ENCODE assay signal across 22 cellular contexts in the genomic region with DNA sequence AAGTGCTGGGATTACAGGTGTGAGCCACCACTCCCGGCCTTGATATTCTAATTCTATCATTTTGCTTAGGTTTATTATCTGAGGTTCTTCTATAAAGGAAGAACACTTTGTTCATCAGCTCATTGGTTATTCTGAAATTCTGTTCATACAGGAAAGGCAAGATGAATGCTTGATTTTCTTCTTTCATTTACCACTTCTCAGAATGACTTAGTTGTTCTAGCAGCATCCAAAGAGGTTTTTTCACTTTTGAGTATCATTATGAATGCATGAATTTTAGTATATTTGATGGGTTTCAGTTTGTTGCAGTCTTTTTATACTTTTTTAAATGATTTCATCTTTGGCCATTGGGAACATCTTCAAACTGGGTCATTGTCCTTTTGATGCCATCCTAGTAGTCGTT. TPM values are rescaled to one million over a fixed set of nuclear protein-coding genes. Genes with fewer than 3 reads are reported as not detected.
DNase-seq lines count a peak whose midpoint lies in the region; ATAC-seq and TF ChIP-seq lines count a peak whose summit lies in the region.
"Had no signal": no experiment of that assay in that cellular context is flagged by ENCODE, and none has a peak within 500 bp of the region (broad histone marks: within the 10 kb centered on the region; RNA-seq: fewer than 3 reads in every experiment).

No MANE protein-coding gene starts in this region.

- H3K4me1 Mint-ChIP-seq in activated CD8-positive, alpha-beta T cell treated with anti-CD3 and anti-CD28 coated beads for 36 hours (ENCODE audit: low read depth), result peaks cover 46% of the 10 kb centered on the region
- peaks cover 22% of the 10 kb centered on the region for H3K4me1 Mint-ChIP-seq in activated CD8-positive, alpha-beta T cell treated with anti-CD3 and anti-CD28 coated beads, Interleukin-2, amount 10 ng/mL, durations not matched to agents 7 days and 5 days (ENCODE audit: low read depth)
- peaks cover 56% of the 10 kb centered on the region for H3K4me1 Mint-ChIP-seq in CD8-positive, alpha-beta T cell (ENCODE audit: low read depth)
- peaks cover 26% of the 10 kb centered on the region for H3K4me1 Mint-ChIP-seq in T-helper 2 cell treated with Interferon-gamma antibody and Interleukin-4, amounts not matched to agents 5 μg/mL and 100 μg/mL, for 36 hours (ENCODE audit: low read depth)
- peaks cover 17 to 49% (median 43%) of the 10 kb centered on the region in 3 donors for H3K4me1 Mint-ChIP-seq in naive B cell

- TF ChIP-seq CTCF in activated CD8-positive, alpha-beta T cell treated with anti-CD3 and anti-CD28 coated beads for 36 hours (IDR thresholded peaks at IDR 0.05), result no peak
- TF ChIP-seq CTCF in CD8-positive, alpha-beta T cell (IDR thresholded peaks at IDR 0.05), result no peak

- no peak overlapping the region for H3K4me3 Mint-ChIP-seq in activated CD8-positive, alpha-beta T cell treated with anti-CD3 and anti-CD28 coated beads for 36 hours
- H3K4me3 Mint-ChIP-seq in activated CD8-positive, alpha-beta T cell treated with anti-CD3 and anti-CD28 coated beads, Interleukin-2, amount 10 ng/mL, durations not matched to agents 7 days and 5 days, result no peak overlapping the region
- no peak overlapping the region for H3K4me3 Mint-ChIP-seq in CD8-positive, alpha-beta T cell
- H3K4me3 Mint-ChIP-seq in T-helper 2 cell treated with Interferon-gamma antibody and Interleukin-4, amounts not matched to agents 5 μg/mL and 100 μg/mL, for 36 hours, result peak overlapping the region; percentile 27
- no peak overlapping the region for H3K4me3 Mint-ChIP-seq in naive B cell
- H3K4me3 Mint-ChIP-seq: brain had no signal

- DNase-seq in activated CD8-positive, alpha-beta T cell treated with anti-CD3 and anti-CD28 coated beads for 36 hours, result no peak
- no peak for DNase-seq in activated CD8-positive, alpha-beta T cell treated with anti-CD3 and anti-CD28 coated beads, Interleukin-2, amount 10 ng/mL, durations not matched to agents 7 days and 5 days
- no peak for DNase-seq in CD8-positive, alpha-beta T cell
- DNase-seq in T-helper 2 cell treated with Interferon-gamma antibody and Interleukin-4, amounts not matched to agents 5 μg/mL and 100 μg/mL, for 36 hours (ENCODE audit: low spot score), result no peak
- DNase-seq in naive B cell (no peak), neuronal stem cell (ENCODE audit: low spot score) (no peak)
- DNase-seq: adrenal gland; Caco-2; DMS79 treated with DMSO at 0.1 percent for 48 hours; erythroblast; NCI-H1105; NCI-H2029; NCI-H226; NCI-H774; stimulated activated CD8-positive, alpha-beta memory T cell treated with anti-CD3 and anti-CD28 coated beads, Interleukin-4, amount 100 ng/mL, for 48 hours; substantia nigra; upper lobe of right lung had no signal

- H3K36me3 Mint-ChIP-seq in activated CD8-positive, alpha-beta T cell treated with anti-CD3 and anti-CD28 coated beads for 36 hours (ENCODE audit: low read depth), result peaks cover 51% of the 10 kb centered on the region
- peaks cover 52% of the 10 kb centered on the region for H3K36me3 Mint-ChIP-seq in activated CD8-positive, alpha-beta T cell treated with anti-CD3 and anti-CD28 coated beads, Interleukin-2, amount 10 ng/mL, durations not matched to agents 7 days and 5 days (ENCODE audit: low read depth)
- peaks cover 56% of the 10 kb centered on the region for H3K36me3 Mint-ChIP-seq in CD8-positive, alpha-beta T cell
- H3K36me3 Mint-ChIP-seq in T-helper 2 cell treated with Interferon-gamma antibody and Interleukin-4, amounts not matched to agents 5 μg/mL and 100 μg/mL, for 36 hours (ENCODE audit: low read depth), result peaks cover 51% of the 10 kb centered on the region
- peaks cover 14 to 28% of the 10 kb centered on the region in 2 donors for H3K36me3 Mint-ChIP-seq in naive B cell

- no peak overlapping the region for H3K14ac ChIP-seq in neuronal stem cell (ENCODE audit: low read length)

- H3K9ac ChIP-seq in neuronal stem cell (ENCODE audit: low read depth, low read length, poor library complexity), result no peak overlapping the region

- CTCF ChIA-PET in activated CD8-positive, alpha-beta T cell treated with anti-CD3 and anti-CD28 coated beads for 36 hours (lab: Charles Lee), result interaction anchor here (1.4 kb wide), 1 partner anchor 19 kb away, joined by 3 read pairs; no protein-coding TSS in a partner anchor
- CTCF ChIA-PET in activated CD8-positive, alpha-beta T cell treated with anti-CD3 and anti-CD28 coated beads, Interleukin-2, amount 10 ng/mL, durations not matched to agents 7 days and 5 days (lab: Charles Lee), result interaction anchor here (1.3 to 2.0 kb wide), 4 partner anchors 9 to 99 kb away, joined by 3 to 6 read pairs (median 4); no protein-coding TSS in a partner anchor
- CTCF ChIA-PET in CD8-positive, alpha-beta T cell (lab: Charles Lee), result interaction anchor here (1.4 kb wide), 1 partner anchor 13 kb away, joined by 3 read pairs; no protein-coding TSS in a partner anchor

- H3K4me1 ChIP-seq in CD8-positive, alpha-beta T cell (ENCODE audit: insufficient read depth, low read length), result peaks cover 22% of the 10 kb centered on the region
- no peaks in the 10 kb centered on the region for H3K4me1 ChIP-seq in neuronal stem cell (ENCODE audit: control insufficient read depth in 2 of 2, insufficient read depth in 1 of 2, low read depth in 1 of 2, low read length in 2 of 2)
- H3K4me1 ChIP-seq: upper lobe of right lung had no signal

- H3K18ac ChIP-seq in neuronal stem cell (ENCODE audit: low read length), result no peak overlapping the region

- H4K8ac ChIP-seq in neuronal stem cell (ENCODE audit: low read depth, low read length), result no peak overlapping the region

- H3K9me3 ChIP-seq in CD8-positive, alpha-beta T cell (ENCODE audit: low read length), result no peaks in the 10 kb centered on the region
- H3K9me3 ChIP-seq in neuronal stem cell (replicated peaks in 1 of 2; ENCODE audit: control insufficient read depth in 2 of 2, insufficient read depth in 1 of 2, low read depth in 1 of 2, low read length in 2 of 2), result peaks cover 0 to 23% of the 10 kb centered on the region in 2 donors
- H3K9me3 ChIP-seq: adrenal gland, upper lobe of right lung had no signal

- H3K79me1 ChIP-seq in neuronal stem cell (ENCODE audit: low read depth, low read length), result no peaks in the 10 kb centered on the region

- no CpG with 5 or more reads among the region's 2 CpGs for WGBS in neuronal stem cell (ENCODE audit: extremely low coverage in 2 of 2, insufficient read length in 2 of 2, insufficient replicate concordance in 1 of 2), 2 donors

- no peak overlapping the region for H2AFZ ChIP-seq in neuronal stem cell (ENCODE audit: low read length)

- H2BK15ac ChIP-seq in neuronal stem cell (ENCODE audit: low read length), result no peak overlapping the region

- no peak overlapping the region for H3K23ac ChIP-seq in neuronal stem cell (ENCODE audit: low read depth, low read length, poor library complexity)

- no peak overlapping the region for H2BK120ac ChIP-seq in neuronal stem cell (ENCODE audit: low read depth, low read length)

- POLR2A ChIA-PET in activated CD8-positive, alpha-beta T cell treated with anti-CD3 and anti-CD28 coated beads for 36 hours (lab: Charles Lee), result no interaction called here
- POLR2A ChIA-PET in activated CD8-positive, alpha-beta T cell treated with anti-CD3 and anti-CD28 coated beads, Interleukin-2, amount 10 ng/mL, durations not matched to agents 7 days and 5 days (lab: Charles Lee), result no interaction called here
- POLR2A ChIA-PET in CD8-positive, alpha-beta T cell (lab: Charles Lee), result interaction anchor here (1.2 to 1.3 kb wide), 2 partner anchors 9 to 363 kb away, joined by 3 to 4 read pairs; no protein-coding TSS in a partner anchor

- ATAC-seq in activated CD8-positive, alpha-beta T cell treated with anti-CD3 and anti-CD28 coated beads for 36 hours, result peak; percentile 45
- no peak for ATAC-seq in activated CD8-positive, alpha-beta T cell treated with anti-CD3 and anti-CD28 coated beads, Interleukin-2, amount 10 ng/mL, durations not matched to agents 7 days and 5 days
- ATAC-seq in CD8-positive, alpha-beta T cell, result no peak
- no peak for ATAC-seq in naive B cell (ENCODE audit: low read depth in 2 of 2)
- no peak for ATAC-seq in HG02885 (IDR thresholded peaks at IDR 0.05; ENCODE audit: poor library complexity, unreplicated experiment)
- ATAC-seq in HG02798 (IDR thresholded peaks at IDR 0.05; ENCODE audit: poor library complexity, unreplicated experiment), result no peak
- ATAC-seq: upper lobe of right lung had no signal

- no peak overlapping the region for H4K91ac ChIP-seq in neuronal stem cell (ENCODE audit: low read depth, low read length, poor library complexity)

- H3K4ac ChIP-seq in neuronal stem cell (ENCODE audit: low read length), result no peak overlapping the region

- peak overlapping the region; percentile 62 for H3K27ac Mint-ChIP-seq in activated CD8-positive, alpha-beta T cell treated with anti-CD3 and anti-CD28 coated beads for 36 hours
- H3K27ac Mint-ChIP-seq in activated CD8-positive, alpha-beta T cell treated with anti-CD3 and anti-CD28 coated beads, Interleukin-2, amount 10 ng/mL, durations not matched to agents 7 days and 5 days, result no peak overlapping the region
- peak overlapping the region; percentile 33 for H3K27ac Mint-ChIP-seq in CD8-positive, alpha-beta T cell
- H3K27ac Mint-ChIP-seq in T-helper 2 cell treated with Interferon-gamma antibody and Interleukin-4, amounts not matched to agents 5 μg/mL and 100 μg/mL, for 36 hours, result peak overlapping the region; percentile 46
- peak overlapping the region in 4 of 6 donors; percentile 26 to 86 (median 70) for H3K27ac Mint-ChIP-seq in naive B cell
- H3K27ac Mint-ChIP-seq: memory B cell had no signal

- H3K36me3 ChIP-seq in CD8-positive, alpha-beta T cell (ENCODE audit: insufficient read depth, low read length), result no peaks in the 10 kb centered on the region
- peaks cover 5 to 64% of the 10 kb centered on the region in 2 donors for H3K36me3 ChIP-seq in neuronal stem cell (replicated peaks in 1 of 2; ENCODE audit: control insufficient read depth in 2 of 2, insufficient read depth in 2 of 2, low read length in 2 of 2)
- H3K36me3 ChIP-seq: adrenal gland had no signal

- no peak overlapping the region for H2BK5ac ChIP-seq in neuronal stem cell (ENCODE audit: low read length)

- no peak overlapping the region for H3K4me3 ChIP-seq in CD8-positive, alpha-beta T cell (ENCODE audit: low read depth, low read length)
- H3K4me3 ChIP-seq in neuronal stem cell (ENCODE audit: low read length in 2 of 2), result no peak overlapping the region
- H3K4me3 ChIP-seq: adrenal gland, upper lobe of right lung had no signal

- H2AK5ac ChIP-seq in neuronal stem cell (ENCODE audit: low read depth, low read length), result no peak overlapping the region

- H3K27me3 Mint-ChIP-seq in activated CD8-positive, alpha-beta T cell treated with anti-CD3 and anti-CD28 coated beads for 36 hours, result no peaks in the 10 kb centered on the region
- H3K27me3 Mint-ChIP-seq in activated CD8-positive, alpha-beta T cell treated with anti-CD3 and anti-CD28 coated beads, Interleukin-2, amount 10 ng/mL, durations not matched to agents 7 days and 5 days (ENCODE audit: low read depth), result no peaks in the 10 kb centered on the region
- no peaks in the 10 kb centered on the region for H3K27me3 Mint-ChIP-seq in CD8-positive, alpha-beta T cell (ENCODE audit: low read depth)
- H3K27me3 Mint-ChIP-seq in T-helper 2 cell treated with Interferon-gamma antibody and Interleukin-4, amounts not matched to agents 5 μg/mL and 100 μg/mL, for 36 hours (ENCODE audit: low read depth), result no peaks in the 10 kb centered on the region
- H3K27me3 Mint-ChIP-seq in naive B cell, result no peaks in the 10 kb centered on the region
- H3K27me3 Mint-ChIP-seq: brain, memory B cell had no signal

- H3K27me3 ChIP-seq in CD8-positive, alpha-beta T cell (ENCODE audit: insufficient read depth, low read length), result no peaks in the 10 kb centered on the region
- no peaks in the 10 kb centered on the region for H3K27me3 ChIP-seq in neuronal stem cell (ENCODE audit: control insufficient read depth in 3 of 3, insufficient read depth in 3 of 3, low read depth in 1 of 3, low read length in 3 of 3)
- H3K27me3 ChIP-seq: adrenal gland, upper lobe of right lung had no signal

- no peak overlapping the region for H3K27ac ChIP-seq in CD8-positive, alpha-beta T cell (ENCODE audit: low read depth, low read length)
- H3K27ac ChIP-seq in neuronal stem cell (replicated peaks; ENCODE audit: low read length), result no peak overlapping the region
- H3K27ac ChIP-seq: adrenal gland, RWPE1, upper lobe of right lung had no signal

- no peak overlapping the region for H3K4me2 ChIP-seq in neuronal stem cell (ENCODE audit: insufficient read depth, low read length, poor library complexity, severe bottlenecking)

- H2BK12ac ChIP-seq in neuronal stem cell (ENCODE audit: low read length), result no peak overlapping the region

- intact Hi-C loops in activated CD8-positive, alpha-beta T cell treated with anti-CD3 and anti-CD28 coated beads for 36 hours (cut with micrococcal nuclease), result no loop called here
- intact Hi-C loops in CD8-positive, alpha-beta T cell (cut with DNase I, micrococcal nuclease), result no loop called here

- peaks cover 7% of the 10 kb centered on the region for H3K9me3 Mint-ChIP-seq in activated CD8-positive, alpha-beta T cell treated with anti-CD3 and anti-CD28 coated beads for 36 hours
- H3K9me3 Mint-ChIP-seq in activated CD8-positive, alpha-beta T cell treated with anti-CD3 and anti-CD28 coated beads, Interleukin-2, amount 10 ng/mL, durations not matched to agents 7 days and 5 days (ENCODE audit: insufficient read depth), result peaks cover 5% of the 10 kb centered on the region
- H3K9me3 Mint-ChIP-seq in CD8-positive, alpha-beta T cell, result no peaks in the 10 kb centered on the region
- peaks cover 4% of the 10 kb centered on the region for H3K9me3 Mint-ChIP-seq in T-helper 2 cell treated with Interferon-gamma antibody and Interleukin-4, amounts not matched to agents 5 μg/mL and 100 μg/mL, for 36 hours
- H3K9me3 Mint-ChIP-seq in naive B cell, result peaks cover 2 to 20% (median 12%) of the 10 kb centered on the region in 7 donors

RNA-seq across cellular contexts. Expression of gene RNF111, which starts 51.8 kb away (rescaled TPM):
- 10 to 100 TPM; 28.5 to 30.5 TPM for total RNA-seq in activated CD8-positive, alpha-beta T cell treated with anti-CD3 and anti-CD28 coated beads for 36 hours
- total RNA-seq in activated CD8-positive, alpha-beta T cell treated with anti-CD3 and anti-CD28 coated beads, Interleukin-2, amount 10 ng/mL, durations not matched to agents 7 days and 5 days, result 10 to 100 TPM; 36.7 to 38.9 TPM
- total RNA-seq in CD8-positive, alpha-beta T cell, result 10 to 100 TPM; 25.2 to 28.4 TPM
- polyA plus RNA-seq in naive B cell (ENCODE audit: low read depth in 6 of 6), result 10 to 100 TPM; 17.0 to 28.5 (median 25.4) TPM
- polyA plus RNA-seq in neuronal stem cell (2013, experiment 1 of 2), result 11.6 TPM
- 12.0 TPM for polyA plus RNA-seq in neuronal stem cell (2013, experiment 2 of 2)
